Comparison of ENCODE assay signal across 9 cellular contexts in genomic region chr1:219465247-219466093, GRCh38.
DNase-seq lines count a peak whose midpoint lies in the region; ATAC-seq and TF ChIP-seq lines count a peak whose summit lies in the region.
"Had no signal": no experiment of that assay in that cellular context is flagged by ENCODE, and none has a peak within 500 bp of the region (broad histone marks: within the 10 kb centered on the region; RNA-seq: fewer than 3 reads in every experiment).

No MANE protein-coding gene starts in this region.

- H3K36me3 ChIP-seq in heart right ventricle = no peaks in the 10 kb centered on the region
- no peaks in the 10 kb centered on the region for H3K36me3 ChIP-seq in vagina

- DNase-seq in glomerular visceral epithelial cell (ENCODE audit: extremely low spot score) (peak; percentile 10), heart right ventricle (no peak), substantia nigra (lab: John Stamatoyannopoulos, UW) (no peak), vagina (ENCODE audit: extremely low spot score in 2 of 2) (no peak), cerebellar nuclear complex (lab: John Stamatoyannopoulos, UW) (no peak)

- TF ChIP-seq CTCF in heart right ventricle (IDR thresholded peaks at IDR 0.05) (no peak), vagina (IDR thresholded peaks at IDR 0.05) (no peak)

- H3K27me3 ChIP-seq in heart right ventricle (no peaks in the 10 kb centered on the region), vagina (no peaks in the 10 kb centered on the region)

- H3K9me3 ChIP-seq in heart right ventricle = no peaks in the 10 kb centered on the region
- no peaks in the 10 kb centered on the region for H3K9me3 ChIP-seq in vagina

- ATAC-seq in GM18519 (IDR thresholded peaks at IDR 0.05; ENCODE audit: low FRiP score, unreplicated experiment) (peak; percentile 55), GM21717 (IDR thresholded peaks at IDR 0.05; ENCODE audit: unreplicated experiment) (peak; percentile 53), HG03520 (IDR thresholded peaks at IDR 0.05; ENCODE audit: unreplicated experiment) (peak; percentile 58), heart right ventricle (no peak)

- intact Hi-C loops in heart right ventricle (cut with DNase I) = no loop called here
- intact Hi-C loops in vagina (cut with DNase I) = no loop called here

- TF ChIP-seq POLR2A in vagina (IDR thresholded peaks at IDR 0.05) = no peak

- H3K27ac ChIP-seq in heart right ventricle (no peak overlapping the region), substantia nigra (ENCODE audit: low read depth, low read length, poor library complexity, severe bottlenecking) (no peak overlapping the region), vagina (no peak overlapping the region)
- H3K27ac ChIP-seq: VCaP had no signal

- WGBS in heart right ventricle, 2 donors = 89 to 96% methylated on average over 6 of the region's 6 CpGs

- H3K4me1 ChIP-seq in heart right ventricle = peaks cover 0 to 26% (median 0%) of the 10 kb centered on the region in 9 donors
- peaks cover 41% of the 10 kb centered on the region for H3K4me1 ChIP-seq in vagina

- H3K4me3 ChIP-seq in heart right ventricle (no peak overlapping the region), vagina (no peak overlapping the region)

Comparison
In these comparisons a context has a peak if more than half of its experiments do, and no peak if none do; other contexts are left out.
1. ATAC-seq: peak in GM18519 (single experiment), GM21717 (single experiment) and HG03520 (single experiment); none in heart right ventricle (0 of 8).